ENCODE assay signal across 11 cellular contexts in genomic region chrX:129665916-129666644, GRCh38. TPM values are rescaled to one million over a fixed set of nuclear protein-coding genes. Genes with fewer than 3 reads are reported as not detected.
DNase-seq lines count a peak whose midpoint lies in the region; ATAC-seq and TF ChIP-seq lines count a peak whose summit lies in the region.
"Had no signal": no experiment of that assay in that cellular context is flagged by ENCODE, and none has a peak within 500 bp of the region (broad histone marks: within the 10 kb centered on the region; RNA-seq: fewer than 3 reads in every experiment).

No MANE protein-coding gene starts in this region.

- H3K4me3 ChIP-seq in testis: no peak overlapping the region

- TF ChIP-seq POLR2A in testis (IDR thresholded peaks at IDR 0.05): no peak

- H3K4me3 Mint-ChIP-seq in activated T-cell treated with anti-CD3 and anti-CD28 coated beads, Interleukin-2, amount 50 U/mL, for 72 hours: no peak overlapping the region
- no peak overlapping the region for H3K4me3 Mint-ChIP-seq in type B pancreatic cell
- H3K4me3 Mint-ChIP-seq in activated naive CD4-positive, alpha-beta T cell treated with anti-CD3 and anti-CD28 coated beads for 36 hours: no peak overlapping the region
- H3K4me3 Mint-ChIP-seq: activated naive CD8-positive, alpha-beta T cell had no signal

- H3K27me3 ChIP-seq in testis: no peaks in the 10 kb centered on the region

- no peak overlapping the region for H3K27ac ChIP-seq in testis

- H3K9me3 Mint-ChIP-seq in activated T-cell treated with anti-CD3 and anti-CD28 coated beads, Interleukin-2, amount 50 U/mL, for 72 hours: peaks cover 0 to 2% of the 10 kb centered on the region in 2 donors
- peaks cover 5% of the 10 kb centered on the region for H3K9me3 Mint-ChIP-seq in type B pancreatic cell
- no peaks in the 10 kb centered on the region for H3K9me3 Mint-ChIP-seq in activated naive CD4-positive, alpha-beta T cell treated with anti-CD3 and anti-CD28 coated beads for 36 hours

- DNase-seq in activated T-cell treated with anti-CD3 and anti-CD28 coated beads, Interleukin-2, amount 50 U/mL, for 72 hours: no peak
- DNase-seq in activated T-cell treated with anti-CD3 and anti-CD28 coated beads, Interleukin-2, amount 50 U/mL, for 48 hours: no peak
- DNase-seq in T1000 (lab: John Stamatoyannopoulos, UW): peak; percentile 44
- DNase-seq in foreskin melanocyte: peak; percentile 57
- peak; percentile 40 for DNase-seq in type B pancreatic cell (ENCODE audit: extremely low spot score, unreplicated experiment)
- no peak for DNase-seq in activated naive CD4-positive, alpha-beta T cell treated with anti-CD3 and anti-CD28 coated beads for 36 hours
- no peak for DNase-seq in testis
- no peak for DNase-seq in CD1c-positive myeloid dendritic cell (ENCODE audit: extremely low spot score)
- DNase-seq: NCI-H2029, T-helper 9 cell had no signal

- H3K27me3 Mint-ChIP-seq in activated T-cell treated with anti-CD3 and anti-CD28 coated beads, Interleukin-2, amount 50 U/mL, for 72 hours (ENCODE audit: low read depth): peaks cover 52% of the 10 kb centered on the region
- peaks cover 6% of the 10 kb centered on the region for H3K27me3 Mint-ChIP-seq in type B pancreatic cell
- no peaks in the 10 kb centered on the region for H3K27me3 Mint-ChIP-seq in activated naive CD4-positive, alpha-beta T cell treated with anti-CD3 and anti-CD28 coated beads for 36 hours (ENCODE audit: low read depth)
- H3K27me3 Mint-ChIP-seq: activated naive CD8-positive, alpha-beta T cell had no signal

- CTCF ChIA-PET in activated naive CD4-positive, alpha-beta T cell treated with anti-CD3 and anti-CD28 coated beads for 36 hours (lab: Charles Lee): no interaction called here

- H3K36me3 ChIP-seq in testis (ENCODE audit: low read depth, missing control alignments): no peaks in the 10 kb centered on the region

- intact Hi-C loops in activated naive CD4-positive, alpha-beta T cell treated with anti-CD3 and anti-CD28 coated beads for 36 hours (cut with micrococcal nuclease): no loop called here
- intact Hi-C loops in testis (cut with DNase I; ENCODE audit: low total_unique reads): no loop called here

- no peaks in the 10 kb centered on the region for H3K9me3 ChIP-seq in testis

- no peak for TF ChIP-seq CTCF in type B pancreatic cell (conservative IDR thresholded peaks at IDR 0.05)
- no peak for TF ChIP-seq CTCF in testis (IDR thresholded peaks at IDR 0.05)

- H3K4me1 Mint-ChIP-seq in activated T-cell treated with anti-CD3 and anti-CD28 coated beads, Interleukin-2, amount 50 U/mL, for 72 hours (ENCODE audit: low read depth): no peaks in the 10 kb centered on the region
- H3K4me1 Mint-ChIP-seq in type B pancreatic cell (ENCODE audit: unreplicated experiment): no peaks in the 10 kb centered on the region
- no peaks in the 10 kb centered on the region for H3K4me1 Mint-ChIP-seq in activated naive CD4-positive, alpha-beta T cell treated with anti-CD3 and anti-CD28 coated beads for 36 hours (ENCODE audit: low read depth)

- no peaks in the 10 kb centered on the region for H3K4me1 ChIP-seq in testis

- ATAC-seq in activated T-cell treated with anti-CD3 and anti-CD28 coated beads, Interleukin-2, amount 50 U/mL, for 72 hours (replicated peaks in 1 of 2): no peak

- H3K27ac Mint-ChIP-seq in activated T-cell treated with anti-CD3 and anti-CD28 coated beads, Interleukin-2, amount 50 U/mL, for 72 hours: peak overlapping the region; percentile 54
- H3K27ac Mint-ChIP-seq in type B pancreatic cell: peak overlapping the region; percentile 44
- no peak overlapping the region for H3K27ac Mint-ChIP-seq in activated naive CD4-positive, alpha-beta T cell treated with anti-CD3 and anti-CD28 coated beads for 36 hours
- H3K27ac Mint-ChIP-seq: activated naive CD8-positive, alpha-beta T cell had no signal

- H3K36me3 Mint-ChIP-seq in activated T-cell treated with anti-CD3 and anti-CD28 coated beads, Interleukin-2, amount 50 U/mL, for 72 hours (ENCODE audit: insufficient read depth in 2 of 2): peaks cover 0 to 2% of the 10 kb centered on the region in 2 donors
- no peaks in the 10 kb centered on the region for H3K36me3 Mint-ChIP-seq in type B pancreatic cell
- no peaks in the 10 kb centered on the region for H3K36me3 Mint-ChIP-seq in activated naive CD4-positive, alpha-beta T cell treated with anti-CD3 and anti-CD28 coated beads for 36 hours (ENCODE audit: low read depth)

- 35 to 72% methylated on average over 3 to 7 of the region's 7 CpGs for WGBS in testis, 2 donors

RNA-seq across cellular contexts. Expression of gene APLN, which starts 11.3 kb away (rescaled TPM):
- total RNA-seq in activated T-cell treated with anti-CD3 and anti-CD28 coated beads, Interleukin-2, amount 50 U/mL, for 72 hours: under 1 TPM; 0.14 to 0.23 TPM
- total RNA-seq in type B pancreatic cell (ENCODE audit: low replicate concordance) (1.0 and 1.2 TPM in 2 replicates), testis (1 to 10 TPM; 2.8 to 3.1 TPM)
- total RNA-seq in activated naive CD4-positive, alpha-beta T cell treated with anti-CD3 and anti-CD28 coated beads for 36 hours: under 1 TPM; 0.15 to 0.36 TPM
- polyA plus RNA-seq in testis (ENCODE audit: insufficient read depth, low read depth, low replicate concordance): 3.2 TPM

Comparison
In these comparisons a context has a peak if more than half of its experiments do, and no peak if none do; other contexts are left out.
1. DNase-seq: peak in T1000 (single experiment), foreskin melanocyte (single experiment) and type B pancreatic cell (single experiment); none in activated T-cell treated with anti-CD3 and anti-CD28 coated beads, Interleukin-2, amount 50 U/mL, for 72 hours (0 of 2), activated T-cell treated with anti-CD3 and anti-CD28 coated beads, Interleukin-2, amount 50 U/mL, for 48 hours (0 of 2), activated naive CD4-positive, alpha-beta T cell treated with anti-CD3 and anti-CD28 coated beads for 36 hours (single experiment), testis (single experiment) and CD1c-positive myeloid dendritic cell (single experiment).